ENCODE assay signal across 1 cellular context in the genomic region with DNA sequence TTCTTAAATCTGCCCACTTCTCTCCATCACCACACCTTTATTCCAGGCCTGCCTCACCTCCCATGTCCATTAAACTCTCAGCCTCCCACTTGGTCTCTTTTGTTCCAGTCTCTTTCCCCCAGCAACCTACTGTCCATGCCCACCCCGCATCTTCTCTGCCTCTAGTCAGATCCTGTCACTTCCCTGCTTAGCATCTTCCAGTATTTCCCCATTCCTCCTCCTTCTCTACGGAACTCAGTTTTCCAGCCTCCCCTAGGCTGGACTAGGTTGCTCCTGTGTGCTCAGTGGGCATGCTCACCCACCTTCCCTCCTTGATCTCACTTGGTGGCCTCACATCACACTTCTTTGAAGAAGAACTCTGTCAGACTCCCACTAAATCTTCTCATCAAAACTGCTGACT.
TF ChIP-seq lines count a peak whose summit lies in the region.

No MANE protein-coding gene starts in this region.

TF ChIP-seq in K562, 482 proteins besides CTCF, POLR2A, EP300 and RAD21 (continued from another document):
- TF ChIP-seq, protein P1, sequence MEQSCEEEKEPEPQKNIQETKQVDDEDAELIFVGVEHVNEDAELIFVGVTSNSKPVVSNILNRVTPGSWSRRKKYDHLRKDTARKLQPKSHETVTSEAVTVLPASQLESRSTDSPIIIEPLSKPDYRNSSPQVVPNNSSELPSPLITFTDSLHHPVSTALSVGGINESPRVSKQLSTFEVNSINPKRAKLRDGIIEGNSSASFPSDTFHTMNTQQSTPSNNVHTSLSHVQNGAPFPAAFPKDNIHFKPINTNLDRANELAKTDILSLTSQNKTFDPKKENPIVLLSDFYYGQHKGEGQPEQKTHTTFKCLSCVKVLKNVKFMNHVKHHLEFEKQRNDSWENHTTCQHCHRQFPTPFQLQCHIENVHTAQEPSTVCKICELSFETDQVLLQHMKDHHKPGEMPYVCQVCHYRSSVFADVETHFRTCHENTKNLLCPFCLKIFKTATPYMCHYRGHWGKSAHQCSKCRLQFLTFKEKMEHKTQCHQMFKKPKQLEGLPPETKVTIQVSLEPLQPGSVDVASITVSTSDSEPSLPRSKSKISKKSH (CRISPR knock-in tag; IDR thresholded peaks at IDR 0.05) = no peak
- no peak for TF ChIP-seq FOXJ2 (tag; IDR thresholded peaks at IDR 0.05)
- TF ChIP-seq ZC3H8 (IDR thresholded peaks at IDR 0.05) = no peak
- TF ChIP-seq ETV5 (CRISPR knock-in tag; IDR thresholded peaks at IDR 0.05; ENCODE audit: low read depth) = no peak
- TF ChIP-seq, protein P2, sequence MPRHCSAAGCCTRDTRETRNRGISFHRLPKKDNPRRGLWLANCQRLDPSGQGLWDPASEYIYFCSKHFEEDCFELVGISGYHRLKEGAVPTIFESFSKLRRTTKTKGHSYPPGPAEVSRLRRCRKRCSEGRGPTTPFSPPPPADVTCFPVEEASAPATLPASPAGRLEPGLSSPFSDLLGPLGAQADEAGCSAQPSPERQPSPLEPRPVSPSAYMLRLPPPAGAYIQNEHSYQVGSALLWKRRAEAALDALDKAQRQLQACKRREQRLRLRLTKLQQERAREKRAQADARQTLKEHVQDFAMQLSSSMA (CRISPR knock-in tag; IDR thresholded peaks at IDR 0.05) = no peak
- TF ChIP-seq HDAC8 (tag; IDR thresholded peaks at IDR 0.05) = no peak
- TF ChIP-seq, protein P3, sequence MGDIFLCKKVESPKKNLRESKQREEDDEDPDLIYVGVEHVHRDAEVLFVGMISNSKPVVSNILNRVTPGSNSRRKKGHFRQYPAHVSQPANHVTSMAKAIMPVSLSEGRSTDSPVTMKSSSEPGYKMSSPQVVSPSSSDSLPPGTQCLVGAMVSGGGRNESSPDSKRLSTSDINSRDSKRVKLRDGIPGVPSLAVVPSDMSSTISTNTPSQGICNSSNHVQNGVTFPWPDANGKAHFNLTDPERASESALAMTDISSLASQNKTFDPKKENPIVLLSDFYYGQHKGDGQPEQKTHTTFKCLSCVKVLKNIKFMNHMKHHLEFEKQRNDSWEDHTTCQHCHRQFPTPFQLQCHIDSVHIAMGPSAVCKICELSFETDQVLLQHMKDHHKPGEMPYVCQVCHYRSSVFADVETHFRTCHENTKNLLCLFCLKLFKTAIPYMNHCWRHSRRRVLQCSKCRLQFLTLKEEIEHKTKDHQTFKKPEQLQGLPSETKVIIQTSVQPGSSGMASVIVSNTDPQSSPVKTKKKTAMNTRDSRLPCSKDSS (IDR thresholded peaks at IDR 0.05; ENCODE audit: low read depth, partially characterized antibody) = peak; percentile 42
- TF ChIP-seq, protein P4, sequence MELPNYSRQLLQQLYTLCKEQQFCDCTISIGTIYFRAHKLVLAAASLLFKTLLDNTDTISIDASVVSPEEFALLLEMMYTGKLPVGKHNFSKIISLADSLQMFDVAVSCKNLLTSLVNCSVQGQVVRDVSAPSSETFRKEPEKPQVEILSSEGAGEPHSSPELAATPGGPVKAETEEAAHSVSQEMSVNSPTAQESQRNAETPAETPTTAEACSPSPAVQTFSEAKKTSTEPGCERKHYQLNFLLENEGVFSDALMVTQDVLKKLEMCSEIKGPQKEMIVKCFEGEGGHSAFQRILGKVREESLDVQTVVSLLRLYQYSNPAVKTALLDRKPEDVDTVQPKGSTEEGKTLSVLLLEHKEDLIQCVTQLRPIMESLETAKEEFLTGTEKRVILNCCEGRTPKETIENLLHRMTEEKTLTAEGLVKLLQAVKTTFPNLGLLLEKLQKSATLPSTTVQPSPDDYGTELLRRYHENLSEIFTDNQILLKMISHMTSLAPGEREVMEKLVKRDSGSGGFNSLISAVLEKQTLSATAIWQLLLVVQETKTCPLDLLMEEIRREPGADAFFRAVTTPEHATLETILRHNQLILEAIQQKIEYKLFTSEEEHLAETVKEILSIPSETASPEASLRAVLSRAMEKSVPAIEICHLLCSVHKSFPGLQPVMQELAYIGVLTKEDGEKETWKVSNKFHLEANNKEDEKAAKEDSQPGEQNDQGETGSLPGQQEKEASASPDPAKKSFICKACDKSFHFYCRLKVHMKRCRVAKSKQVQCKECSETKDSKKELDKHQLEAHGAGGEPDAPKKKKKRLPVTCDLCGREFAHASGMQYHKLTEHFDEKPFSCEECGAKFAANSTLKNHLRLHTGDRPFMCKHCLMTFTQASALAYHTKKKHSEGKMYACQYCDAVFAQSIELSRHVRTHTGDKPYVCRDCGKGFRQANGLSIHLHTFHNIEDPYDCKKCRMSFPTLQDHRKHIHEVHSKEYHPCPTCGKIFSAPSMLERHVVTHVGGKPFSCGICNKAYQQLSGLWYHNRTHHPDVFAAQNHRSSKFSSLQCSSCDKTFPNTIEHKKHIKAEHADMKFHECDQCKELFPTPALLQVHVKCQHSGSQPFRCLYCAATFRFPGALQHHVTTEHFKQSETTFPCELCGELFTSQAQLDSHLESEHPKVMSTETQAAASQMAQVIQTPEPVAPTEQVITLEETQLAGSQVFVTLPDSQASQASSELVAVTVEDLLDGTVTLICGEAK (IDR thresholded peaks at IDR 0.05) = no peak
- TF ChIP-seq, protein P4 (CRISPR knock-in tag; IDR thresholded peaks at IDR 0.05) = no peak
- TF ChIP-seq TRIM24 (IDR thresholded peaks at IDR 0.05) = peak; percentile 15 to 47; a peak in 1 of 4 replicates
- no peak for TF ChIP-seq POLR2G (IDR thresholded peaks at IDR 0.05; ENCODE audit: low read depth, low read length)
- peak; percentile 68; the same call in 1 of the 2 replicates for TF ChIP-seq TRIM28 (IDR thresholded peaks at IDR 0.05)
- no peak for TF ChIP-seq ELF4 (CRISPR knock-in tag; IDR thresholded peaks at IDR 0.05)
- TF ChIP-seq CREM (IDR thresholded peaks at IDR 0.05; ENCODE audit: low read depth) = no peak
- TF ChIP-seq, protein P5, sequence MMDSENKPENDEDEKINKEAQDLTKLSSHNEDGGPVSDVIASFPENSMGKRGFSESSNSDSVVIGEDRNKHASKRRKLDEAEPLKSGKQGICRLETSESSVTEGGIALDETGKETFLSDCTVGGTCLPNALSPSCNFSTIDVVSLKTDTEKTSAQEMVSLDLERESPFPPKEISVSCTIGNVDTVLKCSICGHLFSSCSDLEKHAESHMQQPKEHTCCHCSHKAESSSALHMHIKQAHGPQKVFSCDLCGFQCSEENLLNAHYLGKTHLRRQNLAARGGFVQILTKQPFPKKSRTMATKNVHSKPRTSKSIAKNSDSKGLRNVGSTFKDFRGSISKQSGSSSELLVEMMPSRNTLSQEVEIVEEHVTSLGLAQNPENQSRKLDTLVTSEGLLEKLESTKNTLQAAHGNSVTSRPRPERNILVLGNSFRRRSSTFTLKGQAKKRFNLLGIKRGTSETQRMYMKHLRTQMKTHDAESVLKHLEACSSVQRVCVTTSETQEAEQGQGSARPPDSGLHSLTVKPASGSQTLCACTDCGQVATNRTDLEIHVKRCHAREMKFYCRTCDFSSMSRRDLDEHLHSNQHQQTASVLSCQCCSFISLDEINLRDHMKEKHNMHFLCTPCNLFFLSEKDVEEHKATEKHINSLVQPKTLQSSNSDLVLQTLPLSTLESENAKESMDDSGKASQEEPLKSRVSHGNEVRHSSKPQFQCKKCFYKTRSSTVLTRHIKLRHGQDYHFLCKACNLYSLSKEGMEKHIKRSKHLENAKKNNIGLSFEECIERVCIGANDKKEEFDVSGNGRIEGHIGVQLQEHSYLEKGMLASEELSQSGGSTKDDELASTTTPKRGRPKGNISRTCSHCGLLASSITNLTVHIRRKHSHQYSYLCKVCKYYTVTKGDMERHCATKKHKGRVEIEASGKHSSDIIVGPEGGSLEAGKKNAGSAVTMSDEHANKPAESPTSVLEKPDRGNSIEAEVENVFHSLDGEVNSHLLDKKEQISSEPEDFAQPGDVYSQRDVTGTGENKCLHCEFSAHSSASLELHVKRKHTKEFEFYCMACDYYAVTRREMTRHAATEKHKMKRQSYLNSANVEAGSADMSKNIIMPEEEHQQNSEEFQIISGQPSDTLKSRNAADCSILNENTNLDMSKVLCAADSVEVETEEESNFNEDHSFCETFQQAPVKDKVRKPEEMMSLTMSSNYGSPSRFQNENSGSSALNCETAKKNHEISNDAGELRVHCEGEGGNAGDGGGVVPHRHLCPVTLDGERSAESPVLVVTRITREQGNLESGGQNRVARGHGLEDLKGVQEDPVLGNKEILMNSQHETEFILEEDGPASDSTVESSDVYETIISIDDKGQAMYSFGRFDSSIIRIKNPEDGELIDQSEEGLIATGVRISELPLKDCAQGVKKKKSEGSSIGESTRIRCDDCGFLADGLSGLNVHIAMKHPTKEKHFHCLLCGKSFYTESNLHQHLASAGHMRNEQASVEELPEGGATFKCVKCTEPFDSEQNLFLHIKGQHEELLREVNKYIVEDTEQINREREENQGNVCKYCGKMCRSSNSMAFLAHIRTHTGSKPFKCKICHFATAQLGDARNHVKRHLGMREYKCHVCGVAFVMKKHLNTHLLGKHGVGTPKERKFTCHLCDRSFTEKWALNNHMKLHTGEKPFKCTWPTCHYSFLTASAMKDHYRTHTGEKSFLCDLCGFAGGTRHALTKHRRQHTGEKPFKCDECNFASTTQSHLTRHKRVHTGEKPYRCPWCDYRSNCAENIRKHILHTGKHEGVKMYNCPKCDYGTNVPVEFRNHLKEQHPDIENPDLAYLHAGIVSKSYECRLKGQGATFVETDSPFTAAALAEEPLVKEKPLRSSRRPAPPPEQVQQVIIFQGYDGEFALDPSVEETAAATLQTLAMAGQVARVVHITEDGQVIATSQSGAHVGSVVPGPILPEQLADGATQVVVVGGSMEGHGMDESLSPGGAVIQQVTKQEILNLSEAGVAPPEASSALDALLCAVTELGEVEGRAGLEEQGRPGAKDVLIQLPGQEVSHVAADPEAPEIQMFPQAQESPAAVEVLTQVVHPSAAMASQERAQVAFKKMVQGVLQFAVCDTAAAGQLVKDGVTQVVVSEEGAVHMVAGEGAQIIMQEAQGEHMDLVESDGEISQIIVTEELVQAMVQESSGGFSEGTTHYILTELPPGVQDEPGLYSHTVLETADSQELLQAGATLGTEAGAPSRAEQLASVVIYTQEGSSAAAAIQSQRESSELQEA (IDR thresholded peaks at IDR 0.05; ENCODE audit: low read depth) = no peak
